Comparison of ENCODE assay signal across 1 cellular context in genomic region chr18:67183398-67183797, GRCh38.
TF ChIP-seq lines count a peak whose summit lies in the region.

No MANE protein-coding gene starts in this region.

TF ChIP-seq in H1, 55 proteins besides CTCF, POLR2A, EP300 and RAD21:
- TF ChIP-seq, protein P1, sequence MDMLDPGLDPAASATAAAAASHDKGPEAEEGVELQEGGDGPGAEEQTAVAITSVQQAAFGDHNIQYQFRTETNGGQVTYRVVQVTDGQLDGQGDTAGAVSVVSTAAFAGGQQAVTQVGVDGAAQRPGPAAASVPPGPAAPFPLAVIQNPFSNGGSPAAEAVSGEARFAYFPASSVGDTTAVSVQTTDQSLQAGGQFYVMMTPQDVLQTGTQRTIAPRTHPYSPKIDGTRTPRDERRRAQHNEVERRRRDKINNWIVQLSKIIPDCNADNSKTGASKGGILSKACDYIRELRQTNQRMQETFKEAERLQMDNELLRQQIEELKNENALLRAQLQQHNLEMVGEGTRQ (IDR thresholded peaks at IDR 0.05; ENCODE audit: low read length) = no peak
- TF ChIP-seq SP1 (IDR thresholded peaks at IDR 0.05; ENCODE audit: low read depth, low read length) = 0 out of 2 replicates have a peak, but pooled peaks have one; percentile 42
- no peak for TF ChIP-seq PHF8 (conservative IDR thresholded peaks at IDR 0.05; ENCODE audit: low read depth, low read length)
- no peak for TF ChIP-seq BRCA1 (IDR thresholded peaks at IDR 0.05; ENCODE audit: low read depth, low read length)
- TF ChIP-seq TEAD4 (IDR thresholded peaks at IDR 0.05; ENCODE audit: low read depth, low read length) = peak; percentile 95
- no peak for TF ChIP-seq NANOG (IDR thresholded peaks at IDR 0.05; ENCODE audit: insufficient read depth, low read depth, low read length, poor library complexity, severe bottlenecking)
- TF ChIP-seq, protein P2, sequence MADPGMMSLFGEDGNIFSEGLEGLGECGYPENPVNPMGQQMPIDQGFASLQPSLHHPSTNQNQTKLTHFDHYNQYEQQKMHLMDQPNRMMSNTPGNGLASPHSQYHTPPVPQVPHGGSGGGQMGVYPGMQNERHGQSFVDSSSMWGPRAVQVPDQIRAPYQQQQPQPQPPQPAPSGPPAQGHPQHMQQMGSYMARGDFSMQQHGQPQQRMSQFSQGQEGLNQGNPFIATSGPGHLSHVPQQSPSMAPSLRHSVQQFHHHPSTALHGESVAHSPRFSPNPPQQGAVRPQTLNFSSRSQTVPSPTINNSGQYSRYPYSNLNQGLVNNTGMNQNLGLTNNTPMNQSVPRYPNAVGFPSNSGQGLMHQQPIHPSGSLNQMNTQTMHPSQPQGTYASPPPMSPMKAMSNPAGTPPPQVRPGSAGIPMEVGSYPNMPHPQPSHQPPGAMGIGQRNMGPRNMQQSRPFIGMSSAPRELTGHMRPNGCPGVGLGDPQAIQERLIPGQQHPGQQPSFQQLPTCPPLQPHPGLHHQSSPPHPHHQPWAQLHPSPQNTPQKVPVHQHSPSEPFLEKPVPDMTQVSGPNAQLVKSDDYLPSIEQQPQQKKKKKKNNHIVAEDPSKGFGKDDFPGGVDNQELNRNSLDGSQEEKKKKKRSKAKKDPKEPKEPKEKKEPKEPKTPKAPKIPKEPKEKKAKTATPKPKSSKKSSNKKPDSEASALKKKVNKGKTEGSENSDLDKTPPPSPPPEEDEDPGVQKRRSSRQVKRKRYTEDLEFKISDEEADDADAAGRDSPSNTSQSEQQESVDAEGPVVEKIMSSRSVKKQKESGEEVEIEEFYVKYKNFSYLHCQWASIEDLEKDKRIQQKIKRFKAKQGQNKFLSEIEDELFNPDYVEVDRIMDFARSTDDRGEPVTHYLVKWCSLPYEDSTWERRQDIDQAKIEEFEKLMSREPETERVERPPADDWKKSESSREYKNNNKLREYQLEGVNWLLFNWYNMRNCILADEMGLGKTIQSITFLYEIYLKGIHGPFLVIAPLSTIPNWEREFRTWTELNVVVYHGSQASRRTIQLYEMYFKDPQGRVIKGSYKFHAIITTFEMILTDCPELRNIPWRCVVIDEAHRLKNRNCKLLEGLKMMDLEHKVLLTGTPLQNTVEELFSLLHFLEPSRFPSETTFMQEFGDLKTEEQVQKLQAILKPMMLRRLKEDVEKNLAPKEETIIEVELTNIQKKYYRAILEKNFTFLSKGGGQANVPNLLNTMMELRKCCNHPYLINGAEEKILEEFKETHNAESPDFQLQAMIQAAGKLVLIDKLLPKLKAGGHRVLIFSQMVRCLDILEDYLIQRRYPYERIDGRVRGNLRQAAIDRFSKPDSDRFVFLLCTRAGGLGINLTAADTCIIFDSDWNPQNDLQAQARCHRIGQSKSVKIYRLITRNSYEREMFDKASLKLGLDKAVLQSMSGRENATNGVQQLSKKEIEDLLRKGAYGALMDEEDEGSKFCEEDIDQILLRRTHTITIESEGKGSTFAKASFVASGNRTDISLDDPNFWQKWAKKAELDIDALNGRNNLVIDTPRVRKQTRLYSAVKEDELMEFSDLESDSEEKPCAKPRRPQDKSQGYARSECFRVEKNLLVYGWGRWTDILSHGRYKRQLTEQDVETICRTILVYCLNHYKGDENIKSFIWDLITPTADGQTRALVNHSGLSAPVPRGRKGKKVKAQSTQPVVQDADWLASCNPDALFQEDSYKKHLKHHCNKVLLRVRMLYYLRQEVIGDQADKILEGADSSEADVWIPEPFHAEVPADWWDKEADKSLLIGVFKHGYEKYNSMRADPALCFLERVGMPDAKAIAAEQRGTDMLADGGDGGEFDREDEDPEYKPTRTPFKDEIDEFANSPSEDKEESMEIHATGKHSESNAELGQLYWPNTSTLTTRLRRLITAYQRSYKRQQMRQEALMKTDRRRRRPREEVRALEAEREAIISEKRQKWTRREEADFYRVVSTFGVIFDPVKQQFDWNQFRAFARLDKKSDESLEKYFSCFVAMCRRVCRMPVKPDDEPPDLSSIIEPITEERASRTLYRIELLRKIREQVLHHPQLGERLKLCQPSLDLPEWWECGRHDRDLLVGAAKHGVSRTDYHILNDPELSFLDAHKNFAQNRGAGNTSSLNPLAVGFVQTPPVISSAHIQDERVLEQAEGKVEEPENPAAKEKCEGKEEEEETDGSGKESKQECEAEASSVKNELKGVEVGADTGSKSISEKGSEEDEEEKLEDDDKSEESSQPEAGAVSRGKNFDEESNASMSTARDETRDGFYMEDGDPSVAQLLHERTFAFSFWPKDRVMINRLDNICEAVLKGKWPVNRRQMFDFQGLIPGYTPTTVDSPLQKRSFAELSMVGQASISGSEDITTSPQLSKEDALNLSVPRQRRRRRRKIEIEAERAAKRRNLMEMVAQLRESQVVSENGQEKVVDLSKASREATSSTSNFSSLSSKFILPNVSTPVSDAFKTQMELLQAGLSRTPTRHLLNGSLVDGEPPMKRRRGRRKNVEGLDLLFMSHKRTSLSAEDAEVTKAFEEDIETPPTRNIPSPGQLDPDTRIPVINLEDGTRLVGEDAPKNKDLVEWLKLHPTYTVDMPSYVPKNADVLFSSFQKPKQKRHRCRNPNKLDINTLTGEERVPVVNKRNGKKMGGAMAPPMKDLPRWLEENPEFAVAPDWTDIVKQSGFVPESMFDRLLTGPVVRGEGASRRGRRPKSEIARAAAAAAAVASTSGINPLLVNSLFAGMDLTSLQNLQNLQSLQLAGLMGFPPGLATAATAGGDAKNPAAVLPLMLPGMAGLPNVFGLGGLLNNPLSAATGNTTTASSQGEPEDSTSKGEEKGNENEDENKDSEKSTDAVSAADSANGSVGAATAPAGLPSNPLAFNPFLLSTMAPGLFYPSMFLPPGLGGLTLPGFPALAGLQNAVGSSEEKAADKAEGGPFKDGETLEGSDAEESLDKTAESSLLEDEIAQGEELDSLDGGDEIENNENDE (IDR thresholded peaks at IDR 0.05; ENCODE audit: insufficient replicate concordance, low read length) = peak; percentile 21
- TF ChIP-seq HDAC2 (IDR thresholded peaks at IDR 0.05; ENCODE audit: borderline replicate concordance in 1 of 2, low read depth in 2 of 2, low read length in 2 of 2) = no peak; a peak in 1 of 4 replicates
